Comparison of ENCODE assay signal across 8 cellular contexts in genomic region chr1:226186124-226187018, GRCh38. TPM values are rescaled to one million over a fixed set of nuclear protein-coding genes. Genes with fewer than 3 reads are reported as not detected.
A peak's percentile ranks its signal among the peaks of the same experiment; 100 is the strongest.
DNase-seq lines count a peak whose midpoint lies in the region; ATAC-seq lines count a peak whose summit lies in the region.

Gene ACBD3, minus strand, starts transcription at chr1:226186741. Its CDS starts 66 bp downstream, at chr1:226186675.

- H3K4me1 Mint-ChIP-seq in activated CD4-positive, alpha-beta T cell treated with anti-CD3 and anti-CD28 coated beads, Interleukin-2, amount 10 ng/mL, durations not matched to agents 7 days and 5 days = peaks cover 31% of the 10 kb centered on the region

- peak within 1 kb of the TSS; percentile 97 for H3K4me3 Mint-ChIP-seq in activated CD4-positive, alpha-beta T cell treated with anti-CD3 and anti-CD28 coated beads, Interleukin-2, amount 10 ng/mL, durations not matched to agents 7 days and 5 days

- H3K27me3 Mint-ChIP-seq in activated CD4-positive, alpha-beta T cell treated with anti-CD3 and anti-CD28 coated beads, Interleukin-2, amount 10 ng/mL, durations not matched to agents 7 days and 5 days = no peaks in the 10 kb centered on the region

- DNase-seq in C1 segment of cervical spinal cord (lab: John Stamatoyannopoulos, UW) = peak; percentile 11 to 88 (median 80)
- DNase-seq in NCI-H748 (lab: John Stamatoyannopoulos, UW; ENCODE audit: unreplicated experiment) = peak; percentile 91
- DNase-seq in activated CD4-positive, alpha-beta T cell treated with anti-CD3 and anti-CD28 coated beads, Interleukin-2, amount 10 ng/mL, durations not matched to agents 7 days and 5 days = peak; percentile 90
- peak; percentile 60 for DNase-seq in cortex of kidney (lab: John Stamatoyannopoulos, UW)
- DNase-seq in left lobe of liver (ENCODE audit: low spot score) = peak; percentile 87
- DNase-seq in stimulated activated CD4-positive, alpha-beta T cell treated with anti-CD3 and anti-CD28 coated beads, Interleukin-2, amount 100 ng/mL, for 24 hours = peak; percentile 83 to 86

- CTCF ChIA-PET in activated CD4-positive, alpha-beta T cell treated with anti-CD3 and anti-CD28 coated beads, Interleukin-2, amount 10 ng/mL, durations not matched to agents 7 days and 5 days (lab: Charles Lee) = interaction anchor here (0.6 to 1.3 kb wide), 5 partner anchors 11 to 1954 kb away, joined by 3 to 4 read pairs (median 4); no protein-coding TSS in a partner anchor

- POLR2A ChIA-PET in activated CD4-positive, alpha-beta T cell treated with anti-CD3 and anti-CD28 coated beads, Interleukin-2, amount 10 ng/mL, durations not matched to agents 7 days and 5 days (lab: Charles Lee) = no interaction called here

- peak within 1 kb of the TSS; percentile 96 for H3K27ac Mint-ChIP-seq in activated CD4-positive, alpha-beta T cell treated with anti-CD3 and anti-CD28 coated beads, Interleukin-2, amount 10 ng/mL, durations not matched to agents 7 days and 5 days

- peaks cover 10% of the 10 kb centered on the region for H3K36me3 Mint-ChIP-seq in activated CD4-positive, alpha-beta T cell treated with anti-CD3 and anti-CD28 coated beads, Interleukin-2, amount 10 ng/mL, durations not matched to agents 7 days and 5 days (ENCODE audit: low read depth)

- ATAC-seq in GM19372 (IDR thresholded peaks at IDR 0.05; ENCODE audit: low read depth, unreplicated experiment) (peak; percentile 87), HG03521 (IDR thresholded peaks at IDR 0.05; ENCODE audit: unreplicated experiment) (peak; percentile 90), left lobe of liver (peak; percentile 96)

- H3K9me3 Mint-ChIP-seq in activated CD4-positive, alpha-beta T cell treated with anti-CD3 and anti-CD28 coated beads, Interleukin-2, amount 10 ng/mL, durations not matched to agents 7 days and 5 days = no peaks in the 10 kb centered on the region

RNA-seq across cellular contexts. Expression of gene ACBD3, which starts in this region (rescaled TPM):
- total RNA-seq in activated CD4-positive, alpha-beta T cell treated with anti-CD3 and anti-CD28 coated beads, Interleukin-2, amount 10 ng/mL, durations not matched to agents 7 days and 5 days = 10 to 100 TPM; 19.0 to 19.8 TPM
- total RNA-seq in left lobe of liver = 12.8 TPM

Comparison
In these comparisons a context has a peak if more than half of its experiments do, and no peak if none do; other contexts are left out.
1. Peak in every context shown above with its lines: DNase-seq and ATAC-seq.